In the genomic region with DNA sequence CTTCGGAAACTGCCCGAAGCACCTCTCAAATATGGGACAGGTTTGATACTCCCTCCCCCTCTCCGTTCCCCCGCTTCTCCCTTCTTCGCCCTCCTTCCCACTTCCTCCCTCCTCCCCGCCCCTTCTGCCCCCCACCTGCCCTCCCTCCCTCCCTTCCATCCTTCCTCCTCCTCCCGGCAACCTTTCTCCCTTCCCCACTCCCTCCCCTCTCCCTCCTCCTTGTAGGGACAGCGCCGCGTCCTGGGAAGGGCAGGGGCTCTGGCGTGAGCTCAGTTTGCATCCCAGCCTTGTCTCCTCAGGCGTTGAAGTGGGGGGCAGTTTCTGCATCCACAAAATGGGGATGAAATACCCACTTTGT, we compare ENCODE assay signal across 11 cellular contexts. TPM values are rescaled to one million over a fixed set of nuclear protein-coding genes. Genes with fewer than 3 reads are reported as not detected.
DNase-seq lines count a peak whose midpoint lies in the region; TF ChIP-seq lines count a peak whose summit lies in the region.
"Had no signal": no experiment of that assay in that cellular context is flagged by ENCODE, and none has a peak within 500 bp of the region (broad histone marks: within the 10 kb centered on the region; RNA-seq: fewer than 3 reads in every experiment).

No MANE protein-coding gene starts in this region.

- POLR2A ChIA-PET in GM10248 (lab: Yijun Ruan, JAX): no interaction called here

- peak overlapping the region; percentile 71 for H3K4me3 Mint-ChIP-seq in activated T-cell treated with anti-CD3 and anti-CD28 coated beads, Interleukin-2, amount 50 U/mL, for 24 hours

- no peaks in the 10 kb centered on the region for H3F3A ChIP-seq in smooth muscle cell (ENCODE audit: low read depth)

- no peak for DNase-seq in activated T-cell treated with anti-CD3 and anti-CD28 coated beads, Interleukin-2, amount 50 U/mL, for 24 hours
- DNase-seq in activated T-cell treated with anti-CD3 and anti-CD28 coated beads, Interleukin-2, amount 50 U/mL, for 48 hours: no peak
- DNase-seq in NCI-H69 (lab: John Stamatoyannopoulos, UW) (peak; percentile 95), esophagus squamous epithelium (lab: John Stamatoyannopoulos, UW) (no peak), smooth muscle cell (lab: John Stamatoyannopoulos, UW; ENCODE audit: unreplicated experiment) (no peak), GM10248 (ENCODE audit: extremely low spot score) (no peak)
- no peak for DNase-seq in stimulated activated CD4-positive, alpha-beta T cell treated with anti-CD3 and anti-CD28 coated beads, Interleukin-2, amount 100 ng/mL, for 24 hours
- no peak for DNase-seq in central memory CD4-positive, alpha-beta T cell
- DNase-seq: NCI-H524 treated with DMSO at 0.1 percent for 48 hours had no signal

- no peaks in the 10 kb centered on the region for H3K79me2 ChIP-seq in smooth muscle cell (ENCODE audit: low read depth)

- WGBS in esophagus squamous epithelium, 2 donors: 8 to 14% methylated on average over 6 to 9 of the region's 12 CpGs
- 11% methylated on average over 4 of the region's 12 CpGs for WGBS in smooth muscle cell (ENCODE audit: low lambda C conversion rate)

- H3K27ac ChIP-seq in esophagus squamous epithelium (peak overlapping the region in 3 of 4 donors; percentile 39 to 66 (median 43)), smooth muscle cell (ENCODE audit: low read depth) (no peak overlapping the region)

- peak overlapping the region; percentile 87 for H2AFZ ChIP-seq in smooth muscle cell (ENCODE audit: low read depth)

- H3K9me3 Mint-ChIP-seq in activated T-cell treated with anti-CD3 and anti-CD28 coated beads, Interleukin-2, amount 50 U/mL, for 24 hours: no peaks in the 10 kb centered on the region
- H3K9me3 Mint-ChIP-seq: T-cell had no signal

- H3K4me1 Mint-ChIP-seq in activated T-cell treated with anti-CD3 and anti-CD28 coated beads, Interleukin-2, amount 50 U/mL, for 24 hours (ENCODE audit: low read depth): peaks cover 32% of the 10 kb centered on the region

- TF ChIP-seq POLR2A in esophagus squamous epithelium (IDR thresholded peaks at IDR 0.05): no peak

- H4K20me1 ChIP-seq in smooth muscle cell (ENCODE audit: low read depth): no peaks in the 10 kb centered on the region

- H3K27me3 ChIP-seq in esophagus squamous epithelium (peaks cover 0 to 13% (median 0%) of the 10 kb centered on the region in 4 donors), smooth muscle cell (ENCODE audit: low read depth) (no peaks in the 10 kb centered on the region)

- peaks cover 28 to 78% (median 46%) of the 10 kb centered on the region in 3 donors for H3K4me1 ChIP-seq in esophagus squamous epithelium
- H3K4me1 ChIP-seq in smooth muscle cell (ENCODE audit: low read depth): no peaks in the 10 kb centered on the region

- no peak overlapping the region for H3K27ac Mint-ChIP-seq in activated T-cell treated with anti-CD3 and anti-CD28 coated beads, Interleukin-2, amount 50 U/mL, for 24 hours

- no peaks in the 10 kb centered on the region for H3K27me3 Mint-ChIP-seq in activated T-cell treated with anti-CD3 and anti-CD28 coated beads, Interleukin-2, amount 50 U/mL, for 24 hours

- H3K4me2 ChIP-seq in smooth muscle cell: peak overlapping the region; percentile 89

- CTCF ChIA-PET in GM10248 (lab: Yijun Ruan, JAX): interaction anchor here (0.7 to 5.9 kb wide), 18 partner anchors 9 to 741 kb away, joined by 3 to 80 read pairs (median 5); no protein-coding TSS in a partner anchor

- H3K36me3 Mint-ChIP-seq in activated T-cell treated with anti-CD3 and anti-CD28 coated beads, Interleukin-2, amount 50 U/mL, for 24 hours (ENCODE audit: low read depth): no peaks in the 10 kb centered on the region
- H3K36me3 Mint-ChIP-seq: T-cell had no signal

- TF ChIP-seq CTCF in esophagus squamous epithelium (IDR thresholded peaks at IDR 0.05) (no peak), smooth muscle cell (IDR thresholded peaks at IDR 0.05; ENCODE audit: borderline replicate concordance, insufficient read depth, poor library complexity, severe bottlenecking) (no peak), GM10248 (IDR thresholded peaks at IDR 0.05; ENCODE audit: control extremely low read depth, extremely low read depth, low read depth, missing control alignments) (no peak)

- H3K9me3 ChIP-seq in esophagus squamous epithelium (no peaks in the 10 kb centered on the region), smooth muscle cell (replicated peaks; ENCODE audit: low read depth) (no peaks in the 10 kb centered on the region)

- H3K4me3 ChIP-seq in esophagus squamous epithelium (peak overlapping the region in 1 of 4 donors; percentile 63), smooth muscle cell (no peak overlapping the region)

- no peak overlapping the region for H3K9ac ChIP-seq in smooth muscle cell (ENCODE audit: low read depth)

- H3K36me3 ChIP-seq in esophagus squamous epithelium: no peaks in the 10 kb centered on the region
- no peaks in the 10 kb centered on the region for H3K36me3 ChIP-seq in smooth muscle cell (ENCODE audit: low read depth)

- intact Hi-C loops in esophagus squamous epithelium (cut with DNase I): loop anchor here (5.0 to 10.0 kb wide), 3 partner anchors 161 to 346 kb away; partner anchors contain the start of gene NDUFA6

RNA-seq across cellular contexts. Expression of gene NFAM1, which starts 6.1 kb away (rescaled TPM):
- total RNA-seq in esophagus squamous epithelium (1 to 10 TPM in 2 of 4 donors, under 1 TPM in 2; 0.11 to 1.9 (median 0.99) TPM), smooth muscle cell (not detected in 2 replicates)
- polyA plus RNA-seq in smooth muscle cell: not detected in 2 replicates
- total RNA-seq: dermis blood vessel endothelial cell had no signal
